In genomic region chr1:94070746-94071318, GRCh38 we compare ENCODE assay signal across 1 cellular context.
TF ChIP-seq lines count a peak whose summit lies in the region.

No MANE protein-coding gene starts in this region.

TF ChIP-seq in HEK293, 187 proteins besides CTCF, POLR2A, EP300 and RAD21 (continued from another document):
- TF ChIP-seq ZBTB10 (tag by site-specific recombination; IDR thresholded peaks at IDR 0.05) (no peak), ZNF174 (tag by site-specific recombination; IDR thresholded peaks at IDR 0.05) (no peak), ZNF768 (tag by site-specific recombination; IDR thresholded peaks at IDR 0.05) (no peak), ZNF114 (tag by site-specific recombination; IDR thresholded peaks at IDR 0.05) (no peak)
